ENCODE assay signal across 20 cellular contexts in the genomic region with DNA sequence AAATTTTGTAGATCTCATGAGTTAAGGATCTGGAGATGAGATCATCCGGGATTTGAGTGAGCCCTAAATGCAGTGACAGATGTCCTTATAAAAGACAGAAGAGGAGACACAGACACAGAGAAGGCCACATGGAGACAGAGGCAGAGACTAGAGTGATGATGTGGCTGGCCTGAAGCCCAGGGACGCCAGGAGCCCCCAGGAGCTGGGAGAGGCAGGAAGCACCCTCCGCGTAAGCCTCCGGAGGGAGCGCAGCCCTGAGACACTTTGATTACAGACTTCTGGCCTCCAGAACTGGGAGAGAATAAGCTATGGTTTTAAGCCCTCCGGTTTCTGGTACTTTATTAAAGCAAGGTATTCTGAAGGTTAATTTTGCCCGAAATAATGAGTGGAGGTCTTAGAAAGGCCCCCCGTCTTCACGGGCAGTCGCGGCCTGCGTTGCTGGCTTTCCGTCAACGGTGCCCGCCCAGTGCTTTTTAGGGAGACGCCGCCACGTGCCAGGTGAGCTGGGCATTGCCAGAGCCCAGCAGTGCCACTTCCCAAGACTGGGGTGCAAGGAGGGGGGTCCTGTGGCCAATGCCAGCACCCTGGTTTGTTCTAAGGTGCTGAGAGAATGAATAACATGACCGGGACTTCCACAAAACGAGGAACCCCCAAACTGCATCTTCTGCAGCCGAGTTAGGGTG. TPM values are rescaled to one million over a fixed set of nuclear protein-coding genes. Genes with fewer than 3 reads are reported as not detected.
DNase-seq lines count a peak whose midpoint lies in the region; ATAC-seq and TF ChIP-seq lines count a peak whose summit lies in the region.
"Had no signal": no experiment of that assay in that cellular context is flagged by ENCODE, and none has a peak within 500 bp of the region (broad histone marks: within the 10 kb centered on the region; RNA-seq: fewer than 3 reads in every experiment).

No MANE protein-coding gene starts in this region.

- no peaks in the 10 kb centered on the region for H3K27me3 Mint-ChIP-seq in chondrocyte (ENCODE audit: low read depth)
- no peaks in the 10 kb centered on the region for H3K27me3 Mint-ChIP-seq in mesothelial cell of epicardium (ENCODE audit: low read depth)
- H3K27me3 Mint-ChIP-seq: activated CD8-positive, alpha-beta T cell treated with anti-CD3 and anti-CD28 coated beads for 36 hours; type B pancreatic cell had no signal

- H3K9me3 ChIP-seq in right atrium auricular region (no peaks in the 10 kb centered on the region), stomach (no peaks in the 10 kb centered on the region)

- intact Hi-C loops in Right ventricle myocardium superior (cut with DNase I), result no loop called here
- intact Hi-C loops in stomach (cut with DNase I; ENCODE audit: low total_unique reads), result no loop called here
- intact Hi-C loops in posterior cingulate gyrus (cut with DNase I), result loop anchor here (10.0 kb wide), 1 partner anchor 898 kb away; the partner anchor contains the start of gene AKAP17A

- peaks cover 25% of the 10 kb centered on the region for H3K36me3 ChIP-seq in right atrium auricular region
- H3K36me3 ChIP-seq in stomach, result peaks cover 29 to 44% (median 40%) of the 10 kb centered on the region in 4 donors

- H3K4me3 ChIP-seq in right atrium auricular region, result no peak overlapping the region
- H3K4me3 ChIP-seq in stomach, result no peak overlapping the region
- H3K4me3 ChIP-seq: GM23248 had no signal

- H3K36me3 Mint-ChIP-seq in chondrocyte (ENCODE audit: low read depth), result peaks cover 21% of the 10 kb centered on the region
- peaks cover 40% of the 10 kb centered on the region for H3K36me3 Mint-ChIP-seq in mesothelial cell of epicardium

- peaks cover 0 to 15% of the 10 kb centered on the region in 2 donors for H3K4me1 ChIP-seq in right atrium auricular region
- peaks cover 20 to 51% (median 37%) of the 10 kb centered on the region in 4 donors for H3K4me1 ChIP-seq in stomach

- no peak overlapping the region for H3K27ac Mint-ChIP-seq in chondrocyte (ENCODE audit: unreplicated experiment)
- peak overlapping the region; percentile 37 for H3K27ac Mint-ChIP-seq in mesothelial cell of epicardium
- H3K27ac Mint-ChIP-seq: activated CD8-positive, alpha-beta T cell treated with anti-CD3 and anti-CD28 coated beads for 36 hours; type B pancreatic cell had no signal

- H3K27me3 ChIP-seq in right atrium auricular region (no peaks in the 10 kb centered on the region), stomach (no peaks in the 10 kb centered on the region)

- no peak for TF ChIP-seq CTCF in right atrium auricular region (IDR thresholded peaks at IDR 0.05)
- TF ChIP-seq CTCF in chondrocyte (IDR thresholded peaks at IDR 0.05), result no peak
- TF ChIP-seq CTCF in mesothelial cell of epicardium (IDR thresholded peaks at IDR 0.05; ENCODE audit: unreplicated experiment), result no peak
- no peak for TF ChIP-seq CTCF in stomach (IDR thresholded peaks at IDR 0.05)

- peak overlapping the region in 1 of 2 donors; percentile 18 for H3K27ac ChIP-seq in right atrium auricular region
- peak overlapping the region; percentile 52 to 63 (median 56) for H3K27ac ChIP-seq in stomach
- H3K27ac ChIP-seq: GM23248, KMS-11 had no signal

- TF ChIP-seq POLR2A in stomach (IDR thresholded peaks at IDR 0.05), result no peak

- H3K9me3 Mint-ChIP-seq in chondrocyte (ENCODE audit: low read depth) (no peaks in the 10 kb centered on the region), mesothelial cell of epicardium (no peaks in the 10 kb centered on the region)
- H3K9me3 Mint-ChIP-seq: activated CD8-positive, alpha-beta T cell treated with anti-CD3 and anti-CD28 coated beads for 36 hours; type B pancreatic cell had no signal

- peak; percentile 40 for ATAC-seq in Right ventricle myocardium superior (ENCODE audit: poor library complexity)
- ATAC-seq: activated CD8-positive, alpha-beta T cell treated with anti-CD3 and anti-CD28 coated beads for 36 hours had no signal

- no peak for TF ChIP-seq EP300 in stomach (IDR thresholded peaks at IDR 0.05)

- H3K4me3 Mint-ChIP-seq in chondrocyte (ENCODE audit: unreplicated experiment) (no peak overlapping the region), mesothelial cell of epicardium (no peak overlapping the region)
- H3K4me3 Mint-ChIP-seq: activated CD8-positive, alpha-beta T cell treated with anti-CD3 and anti-CD28 coated beads for 36 hours; type B pancreatic cell had no signal

- H3K4me1 Mint-ChIP-seq in chondrocyte (ENCODE audit: low read depth) (peaks cover 16% of the 10 kb centered on the region), mesothelial cell of epicardium (peaks cover 8% of the 10 kb centered on the region)

- 90 to 91% (median 91%) methylated on average over 22 of the region's 22 CpGs for WGBS in stomach, 5 donors

- DNase-seq in Right ventricle myocardium superior (no peak), right atrium auricular region (ENCODE audit: low spot score) (no peak), chondrocyte (ENCODE audit: low spot score) (peak; percentile 51), mesothelial cell of epicardium (ENCODE audit: low spot score in 2 of 2, unreplicated experiment in 2 of 2) (no peak), stomach (no peak), posterior cingulate gyrus (no peak), NCI-H345 treated with DMSO at 0.1 percent for 48 hours (lab: John Stamatoyannopoulos, UW; ENCODE audit: unreplicated experiment) (no peak)
- DNase-seq in stimulated activated CD4-positive, alpha-beta T cell treated with anti-CD3 and anti-CD28 coated beads, Interleukin-4, amount 100 ng/mL, for 4 hours, result no peak
- DNase-seq: activated CD8-positive, alpha-beta T cell treated with anti-CD3 and anti-CD28 coated beads for 36 hours; activated T-cell treated with anti-CD3 and anti-CD28 coated beads for 4 hours; amygdala; dermis blood vessel endothelial cell; GM23248; MV-4-11; NCI-H187 treated with DMSO at 0.1 percent for 48 hours; retina; stimulated activated CD4-positive, alpha-beta T cell treated with anti-CD3 and anti-CD28 coated beads, Interleukin-12 subunit alpha, Interleukin-12 subunit beta, amount 100 ng/mL, for 4 hours; T-helper 9 cell had no signal

RNA-seq across cellular contexts. Expression of gene DHRSX, which starts 8.1 kb away (rescaled TPM):
- total RNA-seq in Right ventricle myocardium superior (29.9 TPM), right atrium auricular region (10 to 100 TPM; 19.9 to 21.9 TPM), chondrocyte (30.1 to 35.2 TPM (median 35.0 TPM) in 3 replicates), mesothelial cell of epicardium (43.5 to 46.0 TPM (median 44.3 TPM) in 3 replicates), stomach (10 to 100 TPM; 17.7 to 69.4 (median 23.7) TPM)
- 10 to 100 TPM; 11.2 to 19.6 (median 12.9) TPM for polyA plus RNA-seq in stomach

RNA-seq across cellular contexts. Expression of gene ZBED1, which starts 8.1 kb away (rescaled TPM):
- 75.7 TPM for total RNA-seq in Right ventricle myocardium superior
- total RNA-seq in right atrium auricular region, result 10 to 100 TPM; 40.7 to 42.0 TPM
- total RNA-seq in chondrocyte, result 39.8 to 45.0 TPM (median 40.1 TPM) in 3 replicates
- total RNA-seq in mesothelial cell of epicardium, result 42.5 to 46.3 TPM (median 46.1 TPM) in 3 replicates
- 10 to 100 TPM; 11.1 to 61.4 (median 31.2) TPM for total RNA-seq in stomach
- 10 to 100 TPM; 10.9 to 20.2 (median 13.9) TPM for polyA plus RNA-seq in stomach
